ENCODE assay signal across 1 cellular context in the genomic region with DNA sequence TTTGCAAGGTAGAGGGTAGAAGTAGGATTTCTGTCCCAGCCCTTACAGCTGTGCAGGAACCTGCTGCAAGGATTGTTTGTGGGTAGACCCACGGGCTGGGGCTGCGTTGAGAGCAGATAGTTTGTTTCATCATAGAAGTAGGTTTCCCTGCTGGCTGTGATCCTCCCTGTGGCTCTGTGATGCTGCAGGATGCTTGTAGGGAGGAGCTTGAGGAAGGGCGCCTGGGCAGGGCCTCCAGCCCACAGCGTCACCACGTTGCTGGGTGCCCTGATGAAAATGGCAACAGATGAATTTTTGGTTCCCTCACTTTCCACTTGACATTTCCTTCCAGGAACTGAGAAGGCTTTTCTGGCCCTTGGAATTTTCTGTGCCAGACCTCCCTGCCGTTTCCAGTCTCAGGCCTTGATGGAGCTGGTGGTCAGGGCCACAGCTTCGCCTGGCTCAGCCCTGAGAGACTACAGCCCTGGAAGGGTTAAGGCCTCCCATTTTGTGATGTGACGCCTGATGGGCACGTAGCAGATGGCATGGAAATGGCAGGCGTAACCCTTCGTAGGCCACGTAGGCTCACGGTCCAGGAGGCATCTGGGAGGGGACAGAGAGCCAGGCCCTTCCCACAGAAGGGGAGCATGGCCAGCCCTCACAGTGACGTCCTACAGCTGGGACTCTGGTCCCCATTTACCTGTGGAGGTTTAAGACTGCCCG.
TF ChIP-seq lines count a peak whose summit lies in the region.

No MANE protein-coding gene starts in this region.

TF ChIP-seq in GM23338, 12 proteins besides CTCF, POLR2A, EP300 and RAD21 (continued from another document):
- TF ChIP-seq ZNF462 (CRISPR knock-in tag; IDR thresholded peaks at IDR 0.05) (no peak), ETS1 (IDR thresholded peaks at IDR 0.05) (no peak), STAT1 (IDR thresholded peaks at IDR 0.05; ENCODE audit: unreplicated experiment) (no peak), EZH2phosphoT487 (IDR thresholded peaks at IDR 0.05; ENCODE audit: unreplicated experiment) (no peak)
